ENCODE assay signal across 24 cellular contexts in genomic region chr13:39895254-39895653, GRCh38.
A peak's percentile ranks its signal among the peaks of the same experiment; 100 is the strongest.
DNase-seq lines count a peak whose midpoint lies in the region; TF ChIP-seq lines count a peak whose summit lies in the region.
"Had no signal": no experiment of that assay in that cellular context is flagged by ENCODE, and none has a peak within 500 bp of the region (broad histone marks: within the 10 kb centered on the region; RNA-seq: fewer than 3 reads in every experiment).

No MANE protein-coding gene starts in this region.

- H3K4me1 ChIP-seq in transverse colon, result no peaks in the 10 kb centered on the region
- H3K4me1 ChIP-seq: A549, psoas muscle had no signal

- H3K27me3 ChIP-seq in WERI-Rb-1 (ENCODE audit: insufficient read depth, low read depth, severe bottlenecking) (no peaks in the 10 kb centered on the region), transverse colon (no peaks in the 10 kb centered on the region)
- H3K27me3 ChIP-seq: body of pancreas, heart left ventricle, spleen had no signal

- TF ChIP-seq CTCF in AG04449 (IDR thresholded peaks at IDR 0.05; ENCODE audit: insufficient read depth, low read length, missing control alignments) (no peak), WERI-Rb-1 (IDR thresholded peaks at IDR 0.05; ENCODE audit: low read depth, low read length) (no peak), transverse colon (IDR thresholded peaks at IDR 0.05) (no peak)

- TF ChIP-seq EP300 in transverse colon (IDR thresholded peaks at IDR 0.05; ENCODE audit: low read depth), result no peak

- H3K27ac ChIP-seq in WERI-Rb-1 (peak overlapping the region; percentile 24; the same call in 1 of the 2 replicates), transverse colon (no peak overlapping the region)
- H3K27ac ChIP-seq: A549, body of pancreas, epithelial cell of prostate, psoas muscle, thoracic aorta had no signal

- WGBS in transverse colon (ENCODE audit: low coverage in 1 of 2), 2 donors, result 27 to 37% methylated on average over 3 of the region's 3 CpGs

- H3K9me3 ChIP-seq in WERI-Rb-1 (ENCODE audit: severe bottlenecking) (no peaks in the 10 kb centered on the region), transverse colon (no peaks in the 10 kb centered on the region)
- H3K9me3 ChIP-seq: A549, body of pancreas, heart left ventricle, psoas muscle, spleen, thoracic aorta had no signal

- CTCF ChIA-PET in AG04449 (lab: Yijun Ruan, JAX), result interaction anchor here (1.1 kb wide), 1 partner anchor 14 kb away, joined by 4 read pairs; no protein-coding TSS in a partner anchor

- peak; percentile 67 for DNase-seq in AG04449 (ENCODE audit: low read depth, low spot score)
- DNase-seq in Jurkat, Clone E6-1 (ENCODE audit: low read depth, low spot score), result peak; percentile 10
- peak; percentile 13 for DNase-seq in WERI-Rb-1
- peak; percentile 83 for DNase-seq in glomerular endothelial cell (ENCODE audit: extremely low read depth, low read depth, low spot score)
- no peak for DNase-seq in transverse colon
- no peak for DNase-seq in kidney tubule cell (ENCODE audit: low spot score)
- no peak for DNase-seq in islet precursor cell
- no peak for DNase-seq in NK-92 treated with Interleukin-12 subunit alpha and Interleukin-12 subunit beta, amount 100 ng/mL, for 24 hours (lab: John Stamatoyannopoulos, UW)
- DNase-seq: activated CD4-positive, alpha-beta memory T cell treated with anti-CD3 and anti-CD28 coated beads, Interleukin-2, amount 10 ng/mL, durations not matched to agents 7 days and 5 days; activated naive CD4-positive, alpha-beta T cell treated with anti-CD3 and anti-CD28 coated beads, Interleukin-2, amount 10 ng/mL, durations not matched to agents 7 days and 5 days; activated T-cell treated with anti-CD3 and anti-CD28 coated beads, Interleukin-2, amount 50 U/mL, for 24 hours; body of pancreas; CD4-positive, alpha-beta T cell; cortex of kidney; DMS79 treated with DMSO at 0.1 percent for 48 hours; heart left ventricle; NCI-H146; NCI-H345; psoas muscle; spleen; T-helper 1 cell had no signal

- H3K36me3 ChIP-seq in WERI-Rb-1, result no peaks in the 10 kb centered on the region
- H3K36me3 ChIP-seq in transverse colon, result no peaks in the 10 kb centered on the region
- H3K36me3 ChIP-seq: heart left ventricle, spleen, thoracic aorta had no signal

- intact Hi-C loops in transverse colon (cut with DNase I; ENCODE audit: low total_unique reads), result no loop called here

- TF ChIP-seq POLR2A in transverse colon (IDR thresholded peaks at IDR 0.05), result no peak

- H3K4me3 ChIP-seq in AG04449 (ENCODE audit: low read depth, low read length) (no peak overlapping the region), WERI-Rb-1 (ENCODE audit: low read depth, low read length) (no peak overlapping the region), transverse colon (no peak overlapping the region)
- H3K4me3 ChIP-seq in Jurkat, Clone E6-1 (ENCODE audit: low read length), result no peak overlapping the region
- H3K4me3 ChIP-seq: A549, body of pancreas, heart left ventricle, psoas muscle, spleen, thoracic aorta had no signal

- POLR2A ChIA-PET in AG04449 (lab: Yijun Ruan, JAX), result no interaction called here

- in situ Hi-C loops in transverse colon (cut with MboI; ENCODE audit: low pct_ligation_motif_present in 1 of 4, low pct_unique_long_range_greater_than_20kb in 1 of 4, low sequenced_read_pairs in 3 of 4), result no loop called here

Comparison
In these comparisons a context has a peak if more than half of its experiments do, and no peak if none do; other contexts are left out.
1. DNase-seq: peak in AG04449 (single experiment), Jurkat, Clone E6-1 (single experiment), WERI-Rb-1 (single experiment) and glomerular endothelial cell (single experiment); none in transverse colon (single experiment), kidney tubule cell (single experiment), islet precursor cell (single experiment) and NK-92 treated with Interleukin-12 subunit alpha and Interleukin-12 subunit beta, amount 100 ng/mL, for 24 hours (single experiment).